Comparison of ENCODE assay signal across 25 cellular contexts in the genomic region with DNA sequence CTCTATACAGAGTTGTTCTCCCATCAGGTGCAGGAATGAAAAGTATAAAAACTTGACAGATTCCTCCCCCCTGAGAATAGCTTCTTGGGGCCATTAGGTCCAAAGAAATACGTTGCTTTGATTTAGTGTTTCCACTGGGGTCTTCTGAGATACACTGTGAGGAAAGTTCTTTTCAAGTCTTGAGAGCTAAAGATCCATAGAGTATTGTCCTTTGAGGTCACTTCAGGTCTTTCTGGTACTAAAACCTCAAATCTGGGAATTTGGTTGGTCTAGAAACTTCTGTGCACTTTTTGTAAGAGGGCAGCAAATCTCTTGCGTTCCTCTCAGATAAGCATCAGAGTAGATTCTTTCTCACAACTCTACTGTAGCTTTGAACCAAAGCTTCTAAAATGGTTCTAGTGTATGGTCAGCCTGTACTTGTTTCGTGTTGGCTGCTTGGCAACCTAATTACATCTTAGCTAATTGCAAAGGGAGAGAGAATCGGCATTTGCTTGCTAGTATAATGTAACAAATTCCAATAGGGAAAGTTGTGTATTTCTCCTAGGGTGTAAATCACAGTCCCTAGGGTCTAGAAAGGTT. TPM values are rescaled to one million over a fixed set of nuclear protein-coding genes. Genes with fewer than 3 reads are reported as not detected.
DNase-seq lines count a peak whose midpoint lies in the region; ATAC-seq, FAIRE-seq and TF ChIP-seq lines count a peak whose summit lies in the region.
"Had no signal": no experiment of that assay in that cellular context is flagged by ENCODE, and none has a peak within 500 bp of the region (broad histone marks: within the 10 kb centered on the region; RNA-seq: fewer than 3 reads in every experiment).

No MANE protein-coding gene starts in this region.

- no peak overlapping the region for H2AK5ac ChIP-seq in neuronal stem cell (ENCODE audit: low read depth, low read length)

- intact Hi-C loops in GM12878 (cut with micrococcal nuclease; ENCODE audit: unreplicated experiment): no loop called here
- intact Hi-C loops in body of pancreas (cut with DNase I): no loop called here

- SMC1A ChIA-PET in GM12878 (lab: Charles Lee; ENCODE audit: uncharacterized antibody, unreplicated experiment): no interaction called here

- H3K27me3 ChIP-seq in GM12878 (replicated peaks in 1 of 2; ENCODE audit: control insufficient read depth in 2 of 2, insufficient read depth in 2 of 2, low read length in 1 of 2) (no peaks in the 10 kb centered on the region), smooth muscle cell (ENCODE audit: low read depth) (no peaks in the 10 kb centered on the region), Peyer's patch (no peaks in the 10 kb centered on the region), body of pancreas (no peaks in the 10 kb centered on the region), neuronal stem cell (ENCODE audit: control insufficient read depth in 3 of 3, insufficient read depth in 3 of 3, low read depth in 1 of 3, low read length in 3 of 3) (peaks cover 0 to 1% (median 0%) of the 10 kb centered on the region in 3 experiments)
- H3K27me3 ChIP-seq: foreskin keratinocyte had no signal

- H3K36me3 ChIP-seq in GM12878 (ENCODE audit: control insufficient read depth in 2 of 2, insufficient read depth in 2 of 2, low read length in 1 of 2): peaks cover 18 to 33% of the 10 kb centered on the region in 2 experiments
- peaks cover 14% of the 10 kb centered on the region for H3K36me3 ChIP-seq in smooth muscle cell (ENCODE audit: low read depth)
- H3K36me3 ChIP-seq in Peyer's patch: peaks cover 0 to 88% (median 0%) of the 10 kb centered on the region in 3 donors
- peaks cover 12 to 28% of the 10 kb centered on the region in 2 donors for H3K36me3 ChIP-seq in body of pancreas (replicated peaks in 1 of 2; ENCODE audit: insufficient read depth in 1 of 2, low read depth in 2 of 2)
- H3K36me3 ChIP-seq in neuronal stem cell (replicated peaks in 1 of 2; ENCODE audit: control insufficient read depth in 2 of 2, insufficient read depth in 2 of 2, low read length in 2 of 2): peaks cover 29 to 97% of the 10 kb centered on the region in 2 donors

- CTCF ChIA-PET in GM12878 (lab: Yijun Ruan, JAX): no interaction called here

- no peak for TF ChIP-seq RAD21 in GM12878 (IDR thresholded peaks at IDR 0.05; ENCODE audit: insufficient read depth, low read depth, low read length)

- H4K8ac ChIP-seq in neuronal stem cell (ENCODE audit: low read depth, low read length): no peak overlapping the region

- FAIRE-seq in GM12878 (lab: Jason Lieb, UNC): no peak
- FAIRE-seq: GM19239 had no signal

- H3K4ac ChIP-seq in neuronal stem cell (ENCODE audit: low read length): no peak overlapping the region

- H3K27ac Mint-ChIP-seq in activated T-cell treated with anti-CD3 and anti-CD28 coated beads, Interleukin-2, amount 50 U/mL, for 72 hours: peak overlapping the region; percentile 89
- H3K27ac Mint-ChIP-seq in IgD-negative memory B cell: peak overlapping the region; percentile 42 to 71 (median 49)

- no peak for ATAC-seq in activated T-cell treated with anti-CD3 and anti-CD28 coated beads, Interleukin-2, amount 50 U/mL, for 72 hours (replicated peaks in 1 of 2)
- ATAC-seq in GM12878: no peak
- no peak for ATAC-seq in body of pancreas
- ATAC-seq: foreskin keratinocyte, mucosa of descending colon had no signal

- peak overlapping the region in 1 of 2 donors; percentile 23 for H3K4me3 Mint-ChIP-seq in activated T-cell treated with anti-CD3 and anti-CD28 coated beads, Interleukin-2, amount 50 U/mL, for 72 hours
- peak overlapping the region in 1 of 4 donors; percentile 52 for H3K4me3 Mint-ChIP-seq in IgD-negative memory B cell
- H3K4me3 Mint-ChIP-seq: CD14-positive monocyte had no signal

- no peak for TF ChIP-seq EP300 in GM12878 (IDR thresholded peaks at IDR 0.05; ENCODE audit: borderline replicate concordance in 1 of 2, control insufficient read depth in 1 of 2, low read depth in 2 of 2, low read length in 2 of 2)

- H3K4me2 ChIP-seq in GM12878 (ENCODE audit: control insufficient read depth, insufficient read depth) (no peak overlapping the region), smooth muscle cell (no peak overlapping the region), neuronal stem cell (ENCODE audit: insufficient read depth, low read length, poor library complexity, severe bottlenecking) (no peak overlapping the region)

- TF ChIP-seq POLR2A in GM12878 (IDR thresholded peaks at IDR 0.05; ENCODE audit: low read depth, low read length) (no peak; the same call in 1 of the 2 replicates), Peyer's patch (IDR thresholded peaks at IDR 0.05) (no peak), body of pancreas (IDR thresholded peaks at IDR 0.05) (no peak)

- no peak overlapping the region for H3K14ac ChIP-seq in neuronal stem cell (ENCODE audit: low read length)

- no peaks in the 10 kb centered on the region for H3K9me3 Mint-ChIP-seq in activated T-cell treated with anti-CD3 and anti-CD28 coated beads, Interleukin-2, amount 50 U/mL, for 72 hours
- H3K9me3 Mint-ChIP-seq in IgD-negative memory B cell: no peaks in the 10 kb centered on the region

- H2BK15ac ChIP-seq in neuronal stem cell (ENCODE audit: low read length): no peak overlapping the region

- no TSS peak for BruUV-seq in GM12878 (replicated peaks; lab: Mats Ljungman, UMichigan)

- H3K4me1 ChIP-seq in GM12878 (ENCODE audit: control insufficient read depth, insufficient read depth, low read length): no peaks in the 10 kb centered on the region
- no peaks in the 10 kb centered on the region for H3K4me1 ChIP-seq in smooth muscle cell (ENCODE audit: low read depth)
- no peaks in the 10 kb centered on the region for H3K4me1 ChIP-seq in Peyer's patch
- peaks cover 13% of the 10 kb centered on the region for H3K4me1 ChIP-seq in body of pancreas
- no peaks in the 10 kb centered on the region for H3K4me1 ChIP-seq in neuronal stem cell (ENCODE audit: control insufficient read depth in 2 of 2, insufficient read depth in 1 of 2, low read depth in 1 of 2, low read length in 2 of 2)
- H3K4me1 ChIP-seq: foreskin keratinocyte had no signal

- H2BK12ac ChIP-seq in neuronal stem cell (ENCODE audit: low read length): no peak overlapping the region

- no peaks in the 10 kb centered on the region for H3K79me1 ChIP-seq in neuronal stem cell (ENCODE audit: low read depth, low read length)

- H3K9ac ChIP-seq in GM12878 (ENCODE audit: control insufficient read depth, insufficient read depth, low read length) (no peak overlapping the region), smooth muscle cell (ENCODE audit: low read depth) (no peak overlapping the region), neuronal stem cell (ENCODE audit: low read depth, low read length, poor library complexity) (no peak overlapping the region)
- H3K9ac ChIP-seq: GM23248 had no signal

- POLR2A ChIA-PET in GM12878 (lab: Charles Lee): interaction anchor here (0.9 kb wide), 1 partner anchor 10 kb away, joined by 4 read pairs; a partner anchor contains a TSS

- no peaks in the 10 kb centered on the region for H3K9me3 ChIP-seq in GM12878 (replicated peaks; ENCODE audit: control insufficient read depth, insufficient read depth, low read length)
- H3K9me3 ChIP-seq in smooth muscle cell (replicated peaks; ENCODE audit: low read depth): no peaks in the 10 kb centered on the region
- no peaks in the 10 kb centered on the region for H3K9me3 ChIP-seq in Peyer's patch
- H3K9me3 ChIP-seq in body of pancreas: no peaks in the 10 kb centered on the region
- H3K9me3 ChIP-seq in neuronal stem cell (replicated peaks in 1 of 2; ENCODE audit: control insufficient read depth in 2 of 2, insufficient read depth in 1 of 2, low read depth in 1 of 2, low read length in 2 of 2): no peaks in the 10 kb centered on the region
- H3K9me3 ChIP-seq: mucosa of descending colon had no signal

- no peaks in the 10 kb centered on the region for H3K27me3 Mint-ChIP-seq in activated T-cell treated with anti-CD3 and anti-CD28 coated beads, Interleukin-2, amount 50 U/mL, for 72 hours (ENCODE audit: low read depth)
- H3K27me3 Mint-ChIP-seq in IgD-negative memory B cell: no peaks in the 10 kb centered on the region

- peaks cover 3% of the 10 kb centered on the region; the same call in 1 of the 2 replicates for H4K20me1 ChIP-seq in GM12878 (ENCODE audit: control insufficient read depth, insufficient read depth)
- H4K20me1 ChIP-seq in smooth muscle cell (ENCODE audit: low read depth): peaks cover 66% of the 10 kb centered on the region

- H2BK120ac ChIP-seq in neuronal stem cell (ENCODE audit: low read depth, low read length): no peak overlapping the region

- H3K18ac ChIP-seq in neuronal stem cell (ENCODE audit: low read length): no peak overlapping the region

- no peak overlapping the region for H4K91ac ChIP-seq in neuronal stem cell (ENCODE audit: low read depth, low read length, poor library complexity)

- H2BK5ac ChIP-seq in neuronal stem cell (ENCODE audit: low read length): no peak overlapping the region

- WGBS in GM12878 (ENCODE audit: insufficient coverage, insufficient replicate concordance, low lambda C conversion rate, missing lambda C conversion rate): 91% methylated on average over 4 of the region's 4 CpGs
- WGBS in smooth muscle cell (ENCODE audit: low lambda C conversion rate): 83% methylated on average over 4 of the region's 4 CpGs
- 78 to 90% methylated on average over 4 of the region's 4 CpGs for WGBS in body of pancreas, 2 donors
- WGBS in neuronal stem cell (ENCODE audit: extremely low coverage in 2 of 2, insufficient read length in 2 of 2, insufficient replicate concordance in 1 of 2), 2 donors: no CpG with 5 or more reads among the region's 4 CpGs

- H3K4me1 Mint-ChIP-seq in activated T-cell treated with anti-CD3 and anti-CD28 coated beads, Interleukin-2, amount 50 U/mL, for 72 hours (ENCODE audit: low read depth): peaks cover 69% of the 10 kb centered on the region
- peaks cover 16 to 28% (median 25%) of the 10 kb centered on the region in 3 donors for H3K4me1 Mint-ChIP-seq in IgD-negative memory B cell

- no peak overlapping the region for H3K4me3 ChIP-seq in GM12878
- H3K4me3 ChIP-seq in smooth muscle cell: no peak overlapping the region
- H3K4me3 ChIP-seq in Peyer's patch: no peak overlapping the region
- H3K4me3 ChIP-seq in body of pancreas: no peak overlapping the region
- no peak overlapping the region for H3K4me3 ChIP-seq in neuronal stem cell (ENCODE audit: low read length in 2 of 2)
- H3K4me3 ChIP-seq: GM23248, mucosa of descending colon had no signal

- RAD21 ChIA-PET in GM12878 (lab: Charles Lee; ENCODE audit: unreplicated experiment): no interaction called here

- TF ChIP-seq CTCF in GM12878 (IDR thresholded peaks at IDR 0.05 in 2 of 3, conservative IDR thresholded peaks at IDR 0.05 in 1 of 3; ENCODE audit: control insufficient read depth in 2 of 3, extremely low read depth in 1 of 3, insufficient read depth in 1 of 3, low read depth in 3 of 3, low read length in 3 of 3) (no peak), smooth muscle cell (IDR thresholded peaks at IDR 0.05; ENCODE audit: borderline replicate concordance, insufficient read depth, poor library complexity, severe bottlenecking) (no peak), Peyer's patch (IDR thresholded peaks at IDR 0.05) (no peak), body of pancreas (IDR thresholded peaks at IDR 0.05) (no peak)

- no peak overlapping the region for H3K23ac ChIP-seq in neuronal stem cell (ENCODE audit: low read depth, low read length, poor library complexity)

- in situ Hi-C loops in GM12878 (cut with MboI): no loop called here

- H3F3A ChIP-seq in smooth muscle cell (ENCODE audit: low read depth): peaks cover 33% of the 10 kb centered on the region

- no peak for DNase-seq in activated T-cell treated with anti-CD3 and anti-CD28 coated beads, Interleukin-2, amount 50 U/mL, for 72 hours
- DNase-seq in activated T-cell treated with anti-CD3 and anti-CD28 coated beads for 4 hours: no peak
- DNase-seq in GM12878 (ENCODE audit: low read depth, low spot score): no peak
- no peak for DNase-seq in smooth muscle cell (lab: John Stamatoyannopoulos, UW; ENCODE audit: unreplicated experiment)
- DNase-seq in Peyer's patch: no peak
- no peak for DNase-seq in body of pancreas
- DNase-seq in neuronal stem cell (ENCODE audit: low spot score): no peak
- DNase-seq: ACHN; activated T-cell treated with anti-CD3 and anti-CD28 coated beads, Interleukin-2, amount 50 U/mL, for 48 hours; caudate nucleus; foreskin keratinocyte; GDM1; GM23248; mucosa of descending colon; NCI-H1436 treated with DMSO at 0.1 percent for 48 hours; NCI-H69 had no signal

- H3K27ac ChIP-seq in GM12878 (ENCODE audit: control insufficient read depth, insufficient read depth) (no peak overlapping the region), smooth muscle cell (ENCODE audit: low read depth) (peak overlapping the region; percentile 13), Peyer's patch (no peak overlapping the region), body of pancreas (no peak overlapping the region), neuronal stem cell (replicated peaks; ENCODE audit: low read length) (no peak overlapping the region)
- H3K27ac ChIP-seq: foreskin keratinocyte, GM23248 had no signal

- peaks cover 23 to 61% of the 10 kb centered on the region in 2 donors for H3K36me3 Mint-ChIP-seq in activated T-cell treated with anti-CD3 and anti-CD28 coated beads, Interleukin-2, amount 50 U/mL, for 72 hours (ENCODE audit: insufficient read depth in 2 of 2)
- H3K36me3 Mint-ChIP-seq in IgD-negative memory B cell: peaks cover 2% of the 10 kb centered on the region

- H2AFZ ChIP-seq in GM12878 (ENCODE audit: control insufficient read depth, low read depth, low read length) (no peak overlapping the region), smooth muscle cell (ENCODE audit: low read depth) (no peak overlapping the region), neuronal stem cell (ENCODE audit: low read length) (no peak overlapping the region)
- H2AFZ ChIP-seq: GM23248 had no signal

- H3K79me2 ChIP-seq in GM12878 (ENCODE audit: control insufficient read depth, insufficient read depth, low read length) (peaks cover 2% of the 10 kb centered on the region), smooth muscle cell (ENCODE audit: low read depth) (no peaks in the 10 kb centered on the region)

RNA-seq across cellular contexts. Expression of a gene that starts 10.0 kb away (rescaled TPM):
- 100 to 1,000 TPM; 417 to 428 TPM for total RNA-seq in activated T-cell treated with anti-CD3 and anti-CD28 coated beads, Interleukin-2, amount 50 U/mL, for 72 hours
- polyA plus RNA-seq in IgD-negative memory B cell: 1,200 TPM
- total RNA-seq in GM12878 (2013; cell fraction: nucleolus; rRNA removed): 912 and 920 TPM in 2 replicates
- total RNA-seq in GM12878 (2014; rRNA removed): 179 and 209 TPM in 2 replicates
- total RNA-seq in GM12878 (2014; rRNA removed; fragmentation: Illumina TruSeq; extraction: Trizol): 249 and 265 TPM in 2 replicates
- 278 and 291 TPM in 2 replicates for total RNA-seq in GM12878 (2021)
- 182 TPM for polyA plus RNA-seq in GM12878 (2011; ENCODE audit: low read depth)
- polyA plus RNA-seq in GM12878 (2011; rRNA removed): 369 and 477 TPM in 2 replicates
- polyA plus RNA-seq in GM12878 (2011; cell fraction: cytosol; rRNA removed): 169 and 173 TPM in 2 replicates
- polyA plus RNA-seq in GM12878 (2011; cell fraction: nucleus; rRNA removed): 1,417 and 1,542 TPM in 2 replicates
- polyA plus RNA-seq in GM12878 (2012): 314 and 433 TPM in 2 replicates
- 370 and 405 TPM in 2 replicates for polyA plus RNA-seq in GM12878 (2014; fragmentation: Illumina TruSeq; extraction: Trizol)
- polyA plus RNA-seq in GM12878 (2014; fragmentation: Nextera tagmentation; extraction: Ambion mirVana): 100 to 1,000 TPM; 136 to 225 TPM
- 451 and 453 TPM in 2 replicates for polyA plus RNA-seq in GM12878 (2014; rRNA removed)
- polyA plus RNA-seq in GM12878 (2016; fragmentation: Nextera tagmentation; extraction: Ambion mirVana): 100 to 1,000 TPM; 266 to 284 TPM
- polyA minus RNA-seq in GM12878 (2011; rRNA and poly(A)+ RNA removed): 137 and 170 TPM in 2 replicates
- polyA minus RNA-seq in GM12878 (2011; cell fraction: cytosol; rRNA and poly(A)+ RNA removed): 87.6 and 101 TPM in 2 replicates
- 300 and 376 TPM in 2 replicates for polyA minus RNA-seq in GM12878 (2011; cell fraction: nucleus; rRNA and poly(A)+ RNA removed)
- 197 and 246 TPM in 2 replicates for total RNA-seq in smooth muscle cell
- polyA plus RNA-seq in smooth muscle cell: 201 and 300 TPM in 2 replicates
- 100 to 1,000 TPM; 339 to 528 (median 434) TPM for total RNA-seq in Peyer's patch
- total RNA-seq in body of pancreas: 100 to 1,000 TPM; 198 to 230 TPM
- polyA plus RNA-seq in neuronal stem cell (2013, experiment 1 of 2): 359 TPM
- 362 TPM for polyA plus RNA-seq in neuronal stem cell (2013, experiment 2 of 2)

RNA-seq across cellular contexts. Expression of a gene that starts 20.1 kb away (rescaled TPM):
- not detected for total RNA-seq in activated T-cell treated with anti-CD3 and anti-CD28 coated beads, Interleukin-2, amount 50 U/mL, for 72 hours
- polyA plus RNA-seq in IgD-negative memory B cell (not detected), GM12878 (2011; rRNA removed) (not detected in 2 replicates), GM12878 (2014; fragmentation: Illumina TruSeq; extraction: Trizol) (not detected in 2 replicates), GM12878 (2014; fragmentation: Nextera tagmentation; extraction: Ambion mirVana) (not detected), GM12878 (2014; rRNA removed) (not detected in 2 replicates), GM12878 (2016; fragmentation: Nextera tagmentation; extraction: Ambion mirVana) (under 1 TPM; 0.15 to 0.16 TPM), smooth muscle cell (0.10 and 0.27 TPM in 2 replicates)
- not detected in 2 replicates for total RNA-seq in GM12878 (2013; cell fraction: nucleolus; rRNA removed)
- total RNA-seq in GM12878 (2014; rRNA removed) (not detected in 2 replicates), GM12878 (2014; rRNA removed; fragmentation: Illumina TruSeq; extraction: Trizol) (not detected in 2 replicates), GM12878 (2021) (not detected in 2 replicates), smooth muscle cell (0.58 TPM in 1 of 2 replicates, not detected in the other), Peyer's patch (not detected), body of pancreas (not detected)
- polyA plus RNA-seq in GM12878 (2011; ENCODE audit: low read depth): not detected
- polyA plus RNA-seq in GM12878 (2011; cell fraction: cytosol; rRNA removed): not detected in 2 replicates
- not detected in 2 replicates for polyA plus RNA-seq in GM12878 (2011; cell fraction: nucleus; rRNA removed)
- polyA plus RNA-seq in GM12878 (2012): 0.07 and 0.09 TPM in 2 replicates
- polyA minus RNA-seq in GM12878 (2011; rRNA and poly(A)+ RNA removed): not detected in 2 replicates
- not detected in 2 replicates for polyA minus RNA-seq in GM12878 (2011; cell fraction: cytosol; rRNA and poly(A)+ RNA removed)
- polyA minus RNA-seq in GM12878 (2011; cell fraction: nucleus; rRNA and poly(A)+ RNA removed): not detected in 2 replicates
- polyA plus RNA-seq in neuronal stem cell (2013, experiment 1 of 2): not detected
- not detected for polyA plus RNA-seq in neuronal stem cell (2013, experiment 2 of 2)
- total RNA-seq: dermis microvascular lymphatic vessel endothelial cell, epithelial cell of proximal tubule, foreskin keratinocyte, GM23248, lower leg skin, M059J, mucosa of descending colon, omental fat pad, temporal lobe had no signal
- polyA plus RNA-seq: foreskin keratinocyte, GM23248 had no signal
